In the genomic region with DNA sequence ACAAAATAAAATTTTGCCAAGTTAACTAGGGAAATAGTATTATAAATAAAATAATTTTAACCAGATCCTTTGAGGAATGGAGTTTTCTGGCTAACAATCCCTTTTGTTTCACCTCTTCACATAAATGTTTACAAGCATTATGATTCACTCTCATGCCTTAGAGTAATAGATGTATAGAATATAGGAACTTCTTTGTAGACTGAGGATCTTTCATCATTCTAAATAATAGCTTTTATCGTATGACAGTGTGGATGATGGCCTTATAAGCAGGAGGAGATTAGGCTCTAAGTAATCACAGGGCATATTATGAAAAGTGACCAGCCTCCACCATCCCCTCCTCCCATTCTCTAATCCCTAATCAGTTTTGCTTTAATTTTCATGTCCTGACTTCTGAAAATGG, we compare ENCODE assay signal across 18 cellular contexts. TPM values are rescaled to one million over a fixed set of nuclear protein-coding genes. Genes with fewer than 3 reads are reported as not detected.
DNase-seq lines count a peak whose midpoint lies in the region; ATAC-seq and TF ChIP-seq lines count a peak whose summit lies in the region.
"Had no signal": no experiment of that assay in that cellular context is flagged by ENCODE, and none has a peak within 500 bp of the region (broad histone marks: within the 10 kb centered on the region; RNA-seq: fewer than 3 reads in every experiment).

No MANE protein-coding gene starts in this region.

- H3K4me1 Mint-ChIP-seq in mesothelial cell of epicardium = no peaks in the 10 kb centered on the region
- H3K4me1 Mint-ChIP-seq: CD14-positive monocyte had no signal

- H3K27ac Mint-ChIP-seq in mesothelial cell of epicardium = no peak overlapping the region
- H3K27ac Mint-ChIP-seq: CD14-positive monocyte; CD4-positive, CD25-positive, alpha-beta regulatory T cell; CD8-positive, alpha-beta memory T cell had no signal

- H3K36me3 ChIP-seq in PC-3 (ENCODE audit: low read depth, low read length) = peaks cover 12% of the 10 kb centered on the region

- no peaks in the 10 kb centered on the region for H4K20me1 ChIP-seq in PC-3 (ENCODE audit: low read length)
- H4K20me1 ChIP-seq: BLaER1 had no signal

- intact Hi-C loops in PC-3 (cut with micrococcal nuclease) = no loop called here

- H3K4me3 ChIP-seq in PC-3 (ENCODE audit: low read length) = no peak overlapping the region
- H3K4me3 ChIP-seq: BLaER1 had no signal

- POLR2A ChIA-PET in PC-3 (lab: Charles Lee; ENCODE audit: unreplicated experiment) = no interaction called here

- CTCF ChIA-PET in PC-3 (lab: Charles Lee) = no interaction called here

- no peak overlapping the region for H3K27ac ChIP-seq in PC-3 (ENCODE audit: low read length)
- H3K27ac ChIP-seq: BLaER1 had no signal

- no peaks in the 10 kb centered on the region for H3K9me3 Mint-ChIP-seq in mesothelial cell of epicardium
- H3K9me3 Mint-ChIP-seq: CD4-positive, alpha-beta memory T cell; CD4-positive, CD25-positive, alpha-beta regulatory T cell; CD8-positive, alpha-beta memory T cell had no signal

- peaks cover 25% of the 10 kb centered on the region for H3K36me3 Mint-ChIP-seq in mesothelial cell of epicardium

- no peak overlapping the region for H3K4me3 Mint-ChIP-seq in mesothelial cell of epicardium
- H3K4me3 Mint-ChIP-seq: CD14-positive monocyte; CD4-positive, alpha-beta memory T cell; CD4-positive, CD25-positive, alpha-beta regulatory T cell; CD8-positive, alpha-beta memory T cell had no signal

- no peaks in the 10 kb centered on the region for H3K4me1 ChIP-seq in PC-3 (ENCODE audit: insufficient read depth, low read length)
- H3K4me1 ChIP-seq: BE2C, BLaER1, Caco-2 had no signal

- no peaks in the 10 kb centered on the region for H3K9me2 ChIP-seq in PC-3 (replicated peaks; ENCODE audit: low read length)

- peak; percentile 48 for DNase-seq in COLO829 (ENCODE audit: low spot score)
- DNase-seq in PC-3 = no peak
- DNase-seq in foreskin melanocyte = peak; percentile 22
- DNase-seq in activated CD4-positive, CD25-positive, alpha-beta regulatory T cell (lab: John Stamatoyannopoulos, UW) = no peak
- DNase-seq in mesothelial cell of epicardium (ENCODE audit: low spot score in 2 of 2, unreplicated experiment in 2 of 2) = no peak
- DNase-seq: 8988T; ACHN; BE2C; C1 segment of cervical spinal cord; Caco-2; Calu3; CD4-positive, alpha-beta memory T cell; CD4-positive, CD25-positive, alpha-beta regulatory T cell; CD8-positive, alpha-beta memory T cell; DMS79 treated with DMSO at 0.1 percent for 48 hours; GF-D8 had no signal

- TF ChIP-seq CTCF in PC-3 (conservative IDR thresholded peaks at IDR 0.05; ENCODE audit: low read depth, low read length) (no peak), mesothelial cell of epicardium (IDR thresholded peaks at IDR 0.05; ENCODE audit: unreplicated experiment) (no peak)

- no peaks in the 10 kb centered on the region for H3K27me3 Mint-ChIP-seq in mesothelial cell of epicardium (ENCODE audit: low read depth)
- H3K27me3 Mint-ChIP-seq: CD4-positive, alpha-beta memory T cell; CD4-positive, CD25-positive, alpha-beta regulatory T cell; CD8-positive, alpha-beta memory T cell had no signal

- H3K9me3 ChIP-seq in PC-3 (ENCODE audit: low read length) = no peaks in the 10 kb centered on the region
- H3K9me3 ChIP-seq: BE2C, BLaER1, Caco-2 had no signal

- no TSS peak for BruUV-seq in PC-3 (replicated peaks; lab: Mats Ljungman, UMichigan)

- peak; percentile 59 for ATAC-seq in PC-3

- H3K27me3 ChIP-seq in PC-3 (ENCODE audit: low read length) = no peaks in the 10 kb centered on the region
- H3K27me3 ChIP-seq: BE2C, BLaER1 had no signal

- H3F3A ChIP-seq in PC-3 (ENCODE audit: low read length, unreplicated experiment) = no peaks in the 10 kb centered on the region

- H3K4me2 ChIP-seq in PC-3 (ENCODE audit: low read length) = no peak overlapping the region
- H3K4me2 ChIP-seq: BLaER1 had no signal

- no peaks in the 10 kb centered on the region for H3K79me2 ChIP-seq in PC-3 (ENCODE audit: low read length)

- no peak overlapping the region for H2AFZ ChIP-seq in PC-3 (ENCODE audit: low read length)

- no peak overlapping the region for H3K9ac ChIP-seq in PC-3 (ENCODE audit: low read length)
- H3K9ac ChIP-seq: BLaER1 had no signal

RNA-seq across cellular contexts. Expression of gene ING3, which starts 13.5 kb away (rescaled TPM):
- 12.4 and 12.8 TPM in 2 replicates for total RNA-seq in PC-3 (2014; rRNA removed)
- 19.2 to 22.7 TPM (median 20.2 TPM) in 3 replicates for total RNA-seq in mesothelial cell of epicardium

RNA-seq across cellular contexts. Expression of gene CPED1, which starts 24.4 kb away (rescaled TPM):
- total RNA-seq in PC-3 (2014; rRNA removed) (1.8 and 2.2 TPM in 2 replicates), mesothelial cell of epicardium (23.9 to 26.4 TPM (median 25.6 TPM) in 3 replicates)

Comparison
In these comparisons a context has a peak if more than half of its experiments do, and no peak if none do; other contexts are left out.
1. DNase-seq: peak in COLO829 (single experiment) and foreskin melanocyte (single experiment); none in PC-3 (single experiment), activated CD4-positive, CD25-positive, alpha-beta regulatory T cell (0 of 4) and mesothelial cell of epicardium (0 of 2).